Comparison of ENCODE assay signal across 22 cellular contexts in genomic region chr11:12938590-12939247, GRCh38.
"Had no signal": no experiment of that assay in that cellular context is flagged by ENCODE, and none has a peak within 500 bp of the region (broad histone marks: within the 10 kb centered on the region; RNA-seq: fewer than 3 reads in every experiment).

No MANE protein-coding gene starts in this region.

- H3K27me3 ChIP-seq: brain microvascular endothelial cell, cardiac muscle cell had no signal

- H3K36me3 Mint-ChIP-seq: activated naive CD8-positive, alpha-beta T cell had no signal

- H3K4me1 Mint-ChIP-seq: activated B cell treated with CpG ODN at 0.5 μM for 24 hours; activated CD4-positive, alpha-beta memory T cell treated with anti-CD3 and anti-CD28 coated beads, Interleukin-2, amount 10 ng/mL, durations not matched to agents 7 days and 5 days; activated T-helper 17 cell treated with anti-CD3 and anti-CD28 coated beads, Interleukin-2, amount 50 U/mL, for 72 hours had no signal

- H3K4me3 Mint-ChIP-seq: activated B cell treated with CpG ODN at 0.5 μM for 24 hours; activated CD4-positive, alpha-beta memory T cell treated with anti-CD3 and anti-CD28 coated beads, Interleukin-2, amount 10 ng/mL, durations not matched to agents 7 days and 5 days; activated naive CD4-positive, alpha-beta T cell treated with anti-CD3 and anti-CD28 coated beads for 36 hours; activated naive CD8-positive, alpha-beta T cell; activated T-helper 17 cell treated with anti-CD3 and anti-CD28 coated beads, Interleukin-2, amount 50 U/mL, for 72 hours; T-helper 1 cell treated with Interleukin-12 subunit alpha and Interleukin-12 subunit beta and Interleukin-4 antibody, amounts not matched to agents 30 μg/mL and 1 μg/mL, for 36 hours had no signal

- H3K27ac Mint-ChIP-seq: activated B cell treated with CpG ODN at 0.5 μM for 24 hours; activated CD4-positive, alpha-beta memory T cell treated with anti-CD3 and anti-CD28 coated beads, Interleukin-2, amount 10 ng/mL, durations not matched to agents 7 days and 5 days; activated naive CD4-positive, alpha-beta T cell treated with anti-CD3 and anti-CD28 coated beads for 36 hours; activated naive CD8-positive, alpha-beta T cell; activated T-helper 17 cell treated with anti-CD3 and anti-CD28 coated beads, Interleukin-2, amount 50 U/mL, for 72 hours; T-helper 1 cell treated with Interleukin-12 subunit alpha and Interleukin-12 subunit beta and Interleukin-4 antibody, amounts not matched to agents 30 μg/mL and 1 μg/mL, for 36 hours had no signal

- ATAC-seq: activated T-helper 17 cell treated with anti-CD3 and anti-CD28 coated beads, Interleukin-2, amount 50 U/mL, for 72 hours had no signal

- DNase-seq: activated B cell treated with CpG ODN at 0.5 μM for 24 hours; activated CD4-positive, alpha-beta memory T cell treated with anti-CD3 and anti-CD28 coated beads, Interleukin-2, amount 10 ng/mL, durations not matched to agents 7 days and 5 days; activated CD4-positive, alpha-beta T cell treated with anti-CD3 and anti-CD28 coated beads, Interleukin-2, amount 50 U/mL, for 1 hour; activated gamma-delta T cell; activated naive CD4-positive, alpha-beta T cell treated with anti-CD3 and anti-CD28 coated beads for 36 hours; activated T-cell treated with anti-CD3 and anti-CD28 coated beads for 4 hours; activated T-cell treated with anti-CD3 and anti-CD28 coated beads, Interleukin-2, amount 50 U/mL, for 48 hours; brain microvascular endothelial cell; MM.1S; NCI-H1105 treated with DMSO at 0.1 percent for 48 hours; NCI-H1436 treated with DMSO at 0.1 percent for 48 hours; NCI-H187; NCI-H2081; NCI-H510A treated with DMSO at 0.1 percent for 48 hours; NCI-H69; NK-92 treated with Interleukin-12 subunit alpha and Interleukin-12 subunit beta, amount 100 ng/mL, for 24 hours; SHP77; T1000 had no signal

- H3K27ac ChIP-seq: brain microvascular endothelial cell, cardiac muscle cell had no signal

- H3K9me3 Mint-ChIP-seq: activated B cell treated with CpG ODN at 0.5 μM for 24 hours; activated CD4-positive, alpha-beta memory T cell treated with anti-CD3 and anti-CD28 coated beads, Interleukin-2, amount 10 ng/mL, durations not matched to agents 7 days and 5 days; activated naive CD4-positive, alpha-beta T cell treated with anti-CD3 and anti-CD28 coated beads for 36 hours; activated T-helper 17 cell treated with anti-CD3 and anti-CD28 coated beads, Interleukin-2, amount 50 U/mL, for 72 hours; T-helper 1 cell treated with Interleukin-12 subunit alpha and Interleukin-12 subunit beta and Interleukin-4 antibody, amounts not matched to agents 30 μg/mL and 1 μg/mL, for 36 hours had no signal

- H3K4me3 ChIP-seq: cardiac muscle cell had no signal
